1 cellular context compared by ENCODE assay signal in the genomic region with DNA sequence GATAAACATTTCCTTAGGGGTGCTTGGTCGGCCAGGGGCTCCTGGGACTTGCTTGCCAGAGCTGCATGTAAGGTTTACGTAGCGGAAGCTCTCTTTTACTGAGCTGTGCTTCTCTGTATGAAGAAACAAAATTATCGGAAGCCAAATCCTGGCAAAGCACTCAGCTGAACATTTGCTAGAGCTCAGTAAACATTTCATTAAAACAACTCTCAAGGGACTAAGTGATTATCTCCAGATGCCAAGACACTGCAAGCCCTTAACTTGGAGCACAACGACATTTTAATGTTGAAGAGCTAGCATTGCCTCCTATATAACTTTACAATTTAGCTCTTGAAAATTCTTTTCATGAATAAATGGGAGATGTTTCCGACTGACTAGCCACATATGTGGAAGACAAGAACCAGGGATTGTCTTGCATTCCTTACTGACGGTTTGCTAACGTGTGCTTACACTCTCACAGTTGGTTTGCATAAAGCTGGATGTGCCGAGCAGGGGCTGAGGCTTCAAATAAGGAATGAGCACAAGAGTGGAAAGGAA.
TF ChIP-seq lines count a peak whose summit lies in the region.

No MANE protein-coding gene starts in this region.

TF ChIP-seq in GM23338, 12 proteins besides CTCF, POLR2A, EP300 and RAD21:
- no peak for TF ChIP-seq EZH2phosphoT487 (IDR thresholded peaks at IDR 0.05; ENCODE audit: unreplicated experiment)
- TF ChIP-seq CREB1 (CRISPR knock-in tag; IDR thresholded peaks at IDR 0.05; ENCODE audit: low read depth): no peak
- no peak for TF ChIP-seq ETS1 (IDR thresholded peaks at IDR 0.05)
- TF ChIP-seq, protein P1, sequence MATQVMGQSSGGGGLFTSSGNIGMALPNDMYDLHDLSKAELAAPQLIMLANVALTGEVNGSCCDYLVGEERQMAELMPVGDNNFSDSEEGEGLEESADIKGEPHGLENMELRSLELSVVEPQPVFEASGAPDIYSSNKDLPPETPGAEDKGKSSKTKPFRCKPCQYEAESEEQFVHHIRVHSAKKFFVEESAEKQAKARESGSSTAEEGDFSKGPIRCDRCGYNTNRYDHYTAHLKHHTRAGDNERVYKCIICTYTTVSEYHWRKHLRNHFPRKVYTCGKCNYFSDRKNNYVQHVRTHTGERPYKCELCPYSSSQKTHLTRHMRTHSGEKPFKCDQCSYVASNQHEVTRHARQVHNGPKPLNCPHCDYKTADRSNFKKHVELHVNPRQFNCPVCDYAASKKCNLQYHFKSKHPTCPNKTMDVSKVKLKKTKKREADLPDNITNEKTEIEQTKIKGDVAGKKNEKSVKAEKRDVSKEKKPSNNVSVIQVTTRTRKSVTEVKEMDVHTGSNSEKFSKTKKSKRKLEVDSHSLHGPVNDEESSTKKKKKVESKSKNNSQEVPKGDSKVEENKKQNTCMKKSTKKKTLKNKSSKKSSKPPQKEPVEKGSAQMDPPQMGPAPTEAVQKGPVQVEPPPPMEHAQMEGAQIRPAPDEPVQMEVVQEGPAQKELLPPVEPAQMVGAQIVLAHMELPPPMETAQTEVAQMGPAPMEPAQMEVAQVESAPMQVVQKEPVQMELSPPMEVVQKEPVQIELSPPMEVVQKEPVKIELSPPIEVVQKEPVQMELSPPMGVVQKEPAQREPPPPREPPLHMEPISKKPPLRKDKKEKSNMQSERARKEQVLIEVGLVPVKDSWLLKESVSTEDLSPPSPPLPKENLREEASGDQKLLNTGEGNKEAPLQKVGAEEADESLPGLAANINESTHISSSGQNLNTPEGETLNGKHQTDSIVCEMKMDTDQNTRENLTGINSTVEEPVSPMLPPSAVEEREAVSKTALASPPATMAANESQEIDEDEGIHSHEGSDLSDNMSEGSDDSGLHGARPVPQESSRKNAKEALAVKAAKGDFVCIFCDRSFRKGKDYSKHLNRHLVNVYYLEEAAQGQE (IDR thresholded peaks at IDR 0.05; ENCODE audit: unreplicated experiment): no peak
- TF ChIP-seq ZNF462 (CRISPR knock-in tag; IDR thresholded peaks at IDR 0.05): no peak
- no peak for TF ChIP-seq ZNF331 (CRISPR knock-in tag; IDR thresholded peaks at IDR 0.05; ENCODE audit: low read depth)
- no peak for TF ChIP-seq STAT1 (IDR thresholded peaks at IDR 0.05; ENCODE audit: unreplicated experiment)
- no peak for TF ChIP-seq POLR2AphosphoS5 (IDR thresholded peaks at IDR 0.05; ENCODE audit: low read depth)
- no peak for TF ChIP-seq EZH2 (IDR thresholded peaks at IDR 0.05; ENCODE audit: low read depth, unreplicated experiment)
- TF ChIP-seq NANOG (IDR thresholded peaks at IDR 0.05; ENCODE audit: borderline replicate concordance): no peak
- no peak for TF ChIP-seq ZNF114 (CRISPR knock-in tag; IDR thresholded peaks at IDR 0.05)
